ENCODE assay signal across 17 cellular contexts in genomic region chr11:9678576-9678975, GRCh38. TPM values are rescaled to one million over a fixed set of nuclear protein-coding genes. Genes with fewer than 3 reads are reported as not detected.
DNase-seq lines count a peak whose midpoint lies in the region; ATAC-seq and TF ChIP-seq lines count a peak whose summit lies in the region.
"Had no signal": no experiment of that assay in that cellular context is flagged by ENCODE, and none has a peak within 500 bp of the region (broad histone marks: within the 10 kb centered on the region; RNA-seq: fewer than 3 reads in every experiment).

No MANE protein-coding gene starts in this region.

- H4K20me1 ChIP-seq in H9 (ENCODE audit: control insufficient read depth, insufficient read depth, insufficient read length) = no peaks in the 10 kb centered on the region

- H2BK5ac ChIP-seq in H9 (ENCODE audit: insufficient read length, low read length) = no peak overlapping the region

- peaks cover 1 to 9% (median 4%) of the 10 kb centered on the region in 3 experiments; a peak in 5 of 7 replicates for H3K36me3 Mint-ChIP-seq in H9 (ENCODE audit: insufficient read depth in 1 of 3, low read depth in 3 of 3)
- H3K36me3 Mint-ChIP-seq in WTC11 = no peaks in the 10 kb centered on the region; the same call in 1 of the 2 replicates
- peaks cover 39 to 50% of the 10 kb centered on the region in 2 donors for H3K36me3 Mint-ChIP-seq in stimulated activated naive B cell treated with anti-CD40 and anti-IgM and Interleukin-4, amounts not matched to agents 10 μg/mL and 1 μg/mL and 100 μg/mL, for 72 hours

- ATAC-seq in WTC11 = peak; percentile 16; the same call in 1 of the 2 replicates
- no peak for ATAC-seq in stimulated activated naive B cell treated with anti-CD40 and anti-IgM and Interleukin-4, amounts not matched to agents 10 μg/mL and 1 μg/mL and 100 μg/mL, for 72 hours (replicated peaks)
- ATAC-seq in HG03159 (IDR thresholded peaks at IDR 0.05; ENCODE audit: unreplicated experiment) = no peak
- ATAC-seq in upper lobe of left lung (ENCODE audit: low FRiP score in 2 of 2) = no peak
- no peak for ATAC-seq in GM18870 (IDR thresholded peaks at IDR 0.05; ENCODE audit: unreplicated experiment)

- peaks cover 6% of the 10 kb centered on the region; the same call in 1 of the 2 replicates for H3K79me2 ChIP-seq in H9 (ENCODE audit: insufficient read depth, low read length)

- H2BK12ac ChIP-seq in H9 (ENCODE audit: insufficient read length, low read depth, low read length) = no peak overlapping the region

- H3K9me3 ChIP-seq in H9 (ENCODE audit: control insufficient read depth, low read depth, low read length) (no peaks in the 10 kb centered on the region), upper lobe of left lung (no peaks in the 10 kb centered on the region)
- H3K9me3 ChIP-seq: SK-N-SH had no signal

- no peak overlapping the region for H3K23ac ChIP-seq in H9 (ENCODE audit: insufficient read length, low read depth, low read length)

- POLR2A ChIA-PET in WTC11 (lab: Charles Lee) = interaction anchor here (1.1 kb wide), 1 partner anchor 13 kb away, joined by 3 read pairs; no protein-coding TSS in a partner anchor

- TF ChIP-seq CTCF in H9 (conservative IDR thresholded peaks at IDR 0.05) = no peak
- TF ChIP-seq CTCF in WTC11 (IDR thresholded peaks at IDR 0.05) = no peak
- TF ChIP-seq CTCF in upper lobe of left lung (IDR thresholded peaks at IDR 0.05) = no peak

- H3K27ac ChIP-seq in H9 (ENCODE audit: insufficient read length, low read depth, low read length) (no peak overlapping the region), upper lobe of left lung (no peak overlapping the region)

- H3K9me3 Mint-ChIP-seq in H9 = no peaks in the 10 kb centered on the region
- no peaks in the 10 kb centered on the region for H3K9me3 Mint-ChIP-seq in WTC11
- H3K9me3 Mint-ChIP-seq in stimulated activated naive B cell treated with anti-CD40 and anti-IgM and Interleukin-4, amounts not matched to agents 10 μg/mL and 1 μg/mL and 100 μg/mL, for 72 hours = no peaks in the 10 kb centered on the region
- H3K9me3 Mint-ChIP-seq: CD4-positive, CD25-positive, alpha-beta regulatory T cell had no signal

- H4K91ac ChIP-seq in H9 (ENCODE audit: insufficient read length, low read depth, low read length) = no peak overlapping the region

- H2BK120ac ChIP-seq in H9 (ENCODE audit: low read depth, low read length, poor library complexity, severe bottlenecking) = no peak overlapping the region

- no CpG with 5 or more reads among the region's 4 CpGs for WGBS in H9 (ENCODE audit: extremely low coverage, insufficient read length, low lambda C conversion rate)
- 79 to 85% methylated on average over 4 of the region's 4 CpGs for WGBS in upper lobe of left lung, 2 donors

- no peak for TF ChIP-seq POLR2A in upper lobe of left lung (IDR thresholded peaks at IDR 0.05)

- H4K5ac ChIP-seq in H9 (ENCODE audit: insufficient read length, low read depth, low read length) = no peak overlapping the region

- H3K4me3 ChIP-seq in upper lobe of left lung = no peak overlapping the region

- H2AFZ ChIP-seq in H9 (ENCODE audit: low read length) = no peak overlapping the region

- H3K36me3 ChIP-seq in upper lobe of left lung = no peaks in the 10 kb centered on the region

- H3K27me3 ChIP-seq in H9 (ENCODE audit: insufficient read depth, low read length) (no peaks in the 10 kb centered on the region), upper lobe of left lung (no peaks in the 10 kb centered on the region)

- no peak overlapping the region for H4K8ac ChIP-seq in H9 (replicated peaks; ENCODE audit: insufficient read length, low read depth, low read length)

- no peak overlapping the region for H3K18ac ChIP-seq in H9 (ENCODE audit: insufficient read length, low read depth, low read length)

- H3K9ac ChIP-seq in H9 (ENCODE audit: extremely low read depth, insufficient read length, low read length) = no peak overlapping the region
- H3K9ac ChIP-seq: SK-N-SH had no signal

- H3K4ac ChIP-seq in H9 (ENCODE audit: low read depth, low read length) = no peak overlapping the region

- H3K4me1 Mint-ChIP-seq in H9 = peaks cover 47 to 56% of the 10 kb centered on the region in 2 experiments
- H3K4me1 Mint-ChIP-seq in WTC11 = peaks cover 55% of the 10 kb centered on the region
- H3K4me1 Mint-ChIP-seq in stimulated activated naive B cell treated with anti-CD40 and anti-IgM and Interleukin-4, amounts not matched to agents 10 μg/mL and 1 μg/mL and 100 μg/mL, for 72 hours = peaks cover 33 to 58% of the 10 kb centered on the region in 2 donors

- no peak overlapping the region for H2BK20ac ChIP-seq in H9 (ENCODE audit: low read depth, low read length, poor library complexity, severe bottlenecking)

- no peak for DNase-seq in H9
- DNase-seq in WTC11 (ENCODE audit: low spot score) = no peak
- peak; percentile 23 for DNase-seq in iPS-NIHi7 (ENCODE audit: extremely low spot score)
- DNase-seq in stimulated activated naive B cell treated with anti-CD40 and anti-IgM and Interleukin-4, amounts not matched to agents 10 μg/mL and 1 μg/mL and 100 μg/mL, for 72 hours = no peak
- no peak for DNase-seq in upper lobe of left lung
- DNase-seq: ACHN; AML-193; CD4-positive, CD25-positive, alpha-beta regulatory T cell; DMS53; GOT3; NCI-H1105; NCI-H1694; NCI-H510A treated with DMSO at 0.1 percent for 48 hours; SHP77; SK-N-SH had no signal

- no peak overlapping the region for H3T11ph ChIP-seq in H9 (ENCODE audit: low read length)

- no peak overlapping the region for H3K4me2 ChIP-seq in H9 (ENCODE audit: insufficient read depth, insufficient read length, low read length)
- H3K4me2 ChIP-seq: SK-N-SH had no signal

- H3K27ac Mint-ChIP-seq in H9 = peak overlapping the region; percentile 7 to 77 (median 9); a peak in 6 of 7 replicates
- peak overlapping the region; percentile 7 for H3K27ac Mint-ChIP-seq in WTC11
- peak overlapping the region; percentile 62 for H3K27ac Mint-ChIP-seq in stimulated activated naive B cell treated with anti-CD40 and anti-IgM and Interleukin-4, amounts not matched to agents 10 μg/mL and 1 μg/mL and 100 μg/mL, for 72 hours
- H3K27ac Mint-ChIP-seq: CD4-positive, CD25-positive, alpha-beta regulatory T cell had no signal

- H3K4me1 ChIP-seq in H9 (ENCODE audit: insufficient read depth, low read length) = peaks cover 5% of the 10 kb centered on the region; the same call in 1 of the 2 replicates
- peaks cover 0 to 28% (median 6%) of the 10 kb centered on the region in 4 donors for H3K4me1 ChIP-seq in upper lobe of left lung

- H3K23me2 ChIP-seq in H9 (ENCODE audit: insufficient read length, low read depth, low read length, poor library complexity, severe bottlenecking) = peaks cover 5% of the 10 kb centered on the region

- no peak overlapping the region for H2AK5ac ChIP-seq in H9 (ENCODE audit: insufficient read length, low read length)

- H3K4me3 Mint-ChIP-seq in H9 (no peak overlapping the region; a peak in 1 of 5 replicates), WTC11 (peak overlapping the region; percentile 16)
- peak overlapping the region; percentile 14 to 42 for H3K4me3 Mint-ChIP-seq in stimulated activated naive B cell treated with anti-CD40 and anti-IgM and Interleukin-4, amounts not matched to agents 10 μg/mL and 1 μg/mL and 100 μg/mL, for 72 hours

- no peaks in the 10 kb centered on the region for H3K79me1 ChIP-seq in H9 (ENCODE audit: insufficient read depth, low read depth, low read length, poor library complexity, severe bottlenecking)

- H3K27me3 Mint-ChIP-seq in H9 (ENCODE audit: low read depth) = no peaks in the 10 kb centered on the region
- no peaks in the 10 kb centered on the region for H3K27me3 Mint-ChIP-seq in WTC11 (ENCODE audit: low read depth)
- H3K27me3 Mint-ChIP-seq in stimulated activated naive B cell treated with anti-CD40 and anti-IgM and Interleukin-4, amounts not matched to agents 10 μg/mL and 1 μg/mL and 100 μg/mL, for 72 hours = no peaks in the 10 kb centered on the region
- H3K27me3 Mint-ChIP-seq: CD4-positive, CD25-positive, alpha-beta regulatory T cell had no signal

- no peak overlapping the region for H3K14ac ChIP-seq in H9 (ENCODE audit: insufficient read depth, low read length)

- H2BK15ac ChIP-seq in H9 (ENCODE audit: low read depth, low read length) = no peak overlapping the region

- CTCF ChIA-PET in WTC11 (lab: Charles Lee) = interaction anchor here (0.7 to 1.5 kb wide), 4 partner anchors 15 to 859 kb away, joined by 3 to 4 read pairs (median 4); partner anchors contain the start of gene SWAP70

- no peak for TF ChIP-seq EP300 in upper lobe of left lung (IDR thresholded peaks at IDR 0.05)

- H3K56ac ChIP-seq in H9 (ENCODE audit: insufficient read length, low read depth, low read length) = no peak overlapping the region

TF ChIP-seq in WTC11, 78 proteins besides CTCF, POLR2A, EP300 and RAD21:
- TF ChIP-seq JUN (CRISPR knock-in tag; IDR thresholded peaks at IDR 0.05) = no peak

RNA-seq across cellular contexts. Expression of gene SWAP70, which starts 14.7 kb away (rescaled TPM):
- total RNA-seq in H9 (2021) (34.4 and 35.8 TPM in 2 replicates), WTC11 (2021) (24.1 to 27.8 TPM (median 27.6 TPM) in 3 replicates), upper lobe of left lung (10 to 100 TPM; 31.4 to 80.4 (median 50.2) TPM)

Comparison
In these comparisons a context has a peak if more than half of its experiments do, and no peak if none do; other contexts are left out.
1. H3K27ac Mint-ChIP-seq: peak in every context shown above with its lines; median percentile 62 in stimulated activated naive B cell treated with anti-CD40 and anti-IgM and Interleukin-4, amounts not matched to agents 10 μg/mL and 1 μg/mL and 100 μg/mL, for 72 hours; 9 in H9; 7 in WTC11.
2. H3K4me3 Mint-ChIP-seq: peak in WTC11 (single experiment) and stimulated activated naive B cell treated with anti-CD40 and anti-IgM and Interleukin-4, amounts not matched to agents 10 μg/mL and 1 μg/mL and 100 μg/mL, for 72 hours (2 of 2); none in H9 (0 of 2).